8 cellular contexts compared by ENCODE assay signal in the genomic region with DNA sequence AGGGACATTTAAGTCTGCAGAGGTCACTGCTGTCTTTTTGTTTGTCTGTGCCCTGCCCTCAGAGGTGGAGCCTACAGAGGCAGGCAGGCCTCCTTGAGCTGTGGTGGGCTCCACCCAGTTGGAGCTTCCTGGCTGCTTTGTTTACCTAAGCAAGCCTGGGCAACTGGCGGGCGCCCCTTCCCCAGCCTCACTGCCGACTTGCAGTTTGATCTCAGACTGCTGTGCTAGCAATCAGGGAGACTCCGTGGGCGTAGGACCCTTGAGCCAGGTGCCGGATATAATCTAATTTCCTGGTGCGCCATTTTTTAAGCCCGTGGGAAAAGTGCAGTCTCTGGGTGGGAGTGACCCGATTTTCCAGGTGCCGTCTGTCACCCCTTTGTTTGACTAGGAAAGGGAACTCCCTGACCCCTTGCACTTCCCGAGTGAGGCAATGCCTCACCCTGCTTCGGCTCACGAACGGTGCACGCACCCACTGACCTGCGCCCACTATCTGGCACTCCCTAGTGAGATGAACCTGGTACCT.
A peak's percentile ranks its signal among the peaks of the same experiment; 100 is the strongest.
DNase-seq lines count a peak whose midpoint lies in the region; ATAC-seq and TF ChIP-seq lines count a peak whose summit lies in the region.
"Not testable (repeated sequence)": the region's sequence is repeated elsewhere in the genome, so short reads cannot be mapped to it uniquely, and the experiment has no call there.

No MANE protein-coding gene starts in this region.

- not testable (repeated sequence) for H3K4me3 ChIP-seq in BE2C (ENCODE audit: low read depth, low read length); heart right ventricle; mucosa of descending colon; spleen
- H3K4me3 ChIP-seq in H7 (ENCODE audit: insufficient read depth, low read depth, low read length) = peak overlapping the region; percentile 2; the same call in 1 of the 2 replicates

- peak overlapping the region; percentile 49 for H3K4me3 Mint-ChIP-seq in chondrocyte (ENCODE audit: unreplicated experiment)

- not testable (repeated sequence) for H3K27me3 Mint-ChIP-seq in chondrocyte (ENCODE audit: low read depth)

- not testable (repeated sequence) for H3K27ac Mint-ChIP-seq in chondrocyte (ENCODE audit: unreplicated experiment)

- H3K27ac ChIP-seq in heart right ventricle = peak overlapping the region in 1 of 10 donors; percentile 36
- not testable (repeated sequence) for H3K27ac ChIP-seq in spleen

- H3K9me3 Mint-ChIP-seq in chondrocyte (ENCODE audit: low read depth) = not testable (repeated sequence)

- not testable (repeated sequence) for H3K36me3 ChIP-seq in BE2C; H7 (replicated peaks; ENCODE audit: control insufficient read depth, insufficient read depth, low read length); heart right ventricle; mucosa of descending colon (ENCODE audit: low read depth); spleen

- intact Hi-C loops in heart right ventricle (cut with DNase I); mucosa of descending colon (cut with DNase I, micrococcal nuclease); spleen (cut with DNase I; ENCODE audit: low total_unique reads): not testable (repeated sequence)

- not testable (repeated sequence) for TF ChIP-seq CTCF in BE2C (IDR thresholded peaks at IDR 0.05; ENCODE audit: low read depth, low read length); chondrocyte (IDR thresholded peaks at IDR 0.05); heart right ventricle (IDR thresholded peaks at IDR 0.05); mucosa of descending colon (IDR thresholded peaks at IDR 0.05); spleen (IDR thresholded peaks at IDR 0.05 in 8 of 11, conservative IDR thresholded peaks at IDR 0.05 in 3 of 11)

- not testable (repeated sequence) for H3K9me3 ChIP-seq in BE2C, mucosa of descending colon, spleen
- H3K9me3 ChIP-seq in heart right ventricle = peaks cover 0 to 11% (median 0%) of the 10 kb centered on the region in 11 donors

- H3K36me3 Mint-ChIP-seq in chondrocyte (ENCODE audit: low read depth) = not testable (repeated sequence)

- H3K27me3 ChIP-seq in BE2C; H7 (ENCODE audit: control insufficient read depth, insufficient read depth, low read length); heart right ventricle; spleen (replicated peaks in 1 of 7): not testable (repeated sequence)

- ATAC-seq in heart right ventricle = peak in 2 of 8 donors; percentile 14 to 42
- ATAC-seq in mucosa of descending colon = peak; percentile 38

- peak; percentile 7 for DNase-seq in BE2C
- DNase-seq in H7; chondrocyte (ENCODE audit: low spot score): not testable (repeated sequence)
- peak; percentile 32 for DNase-seq in NCI-H2171 (lab: John Stamatoyannopoulos, UW)
- DNase-seq in NCI-H748 treated with DMSO at 0.1 percent for 48 hours (lab: John Stamatoyannopoulos, UW) = peak; percentile 22
- peak; percentile 17 to 21 for DNase-seq in heart right ventricle
- peak; percentile 30 to 82 (median 58) for DNase-seq in mucosa of descending colon
- peak; percentile 35 for DNase-seq in spleen

- not testable (repeated sequence) for H3K4me1 Mint-ChIP-seq in chondrocyte (ENCODE audit: low read depth)

- TF ChIP-seq POLR2A in spleen (IDR thresholded peaks at IDR 0.05) = not testable (repeated sequence)

- H3K4me1 ChIP-seq in BE2C; heart right ventricle; mucosa of descending colon (ENCODE audit: low read depth); spleen: not testable (repeated sequence)

- WGBS in heart right ventricle, 2 donors = 59 to 66% methylated on average over 16 of the region's 16 CpGs
- 68 to 79% (median 77%) methylated on average over 10 to 16 of the region's 16 CpGs for WGBS in spleen, 5 donors
